8 cellular contexts compared by ENCODE assay signal in genomic region chr4:8157944-8158709, GRCh38. TPM values are rescaled to one million over a fixed set of nuclear protein-coding genes. Genes with fewer than 3 reads are reported as not detected.
DNase-seq lines count a peak whose midpoint lies in the region; ATAC-seq and TF ChIP-seq lines count a peak whose summit lies in the region.

No MANE protein-coding gene starts in this region.

- no peak for DNase-seq in activated T-cell treated with anti-CD3 and anti-CD28 coated beads, Interleukin-2, amount 50 U/mL, for 4 hours
- no peak for DNase-seq in activated T-cell treated with anti-CD3 and anti-CD28 coated beads, Interleukin-2, amount 50 U/mL, for 1 hour
- DNase-seq in astrocyte of the spinal cord (ENCODE audit: low read depth, low spot score) (no peak), lower leg skin (ENCODE audit: low spot score in 2 of 2) (no peak), upper lobe of left lung (peak in 1 of 2 donors; percentile 89)

- peaks cover 19 to 26% (median 21%) of the 10 kb centered on the region in 4 donors for H3K4me1 ChIP-seq in upper lobe of left lung

- H3K36me3 Mint-ChIP-seq in activated T-cell treated with anti-CD3 and anti-CD28 coated beads, Interleukin-2, amount 50 U/mL, for 4 hours (ENCODE audit: insufficient read depth) = no peaks in the 10 kb centered on the region

- H3K36me3 ChIP-seq in upper lobe of left lung = no peaks in the 10 kb centered on the region

- H3K4me1 Mint-ChIP-seq in activated T-cell treated with anti-CD3 and anti-CD28 coated beads, Interleukin-2, amount 50 U/mL, for 4 hours (ENCODE audit: low read depth) = peaks cover 15% of the 10 kb centered on the region

- no peak for TF ChIP-seq CTCF in astrocyte of the spinal cord (IDR thresholded peaks at IDR 0.05; ENCODE audit: low read depth, low read length)
- no peak for TF ChIP-seq CTCF in lower leg skin (IDR thresholded peaks at IDR 0.05)
- no peak for TF ChIP-seq CTCF in upper lobe of left lung (IDR thresholded peaks at IDR 0.05)

- H3K4me3 Mint-ChIP-seq in activated T-cell treated with anti-CD3 and anti-CD28 coated beads, Interleukin-2, amount 50 U/mL, for 4 hours = peak overlapping the region; percentile 70

- peak; percentile 4 to 6 for ATAC-seq in activated T-cell treated with anti-CD3 and anti-CD28 coated beads, Interleukin-2, amount 50 U/mL, for 4 hours
- ATAC-seq in upper lobe of left lung (ENCODE audit: low FRiP score in 2 of 2) = peak in 1 of 2 donors; percentile 1
- ATAC-seq in GM21528 (IDR thresholded peaks at IDR 0.05; ENCODE audit: low FRiP score, unreplicated experiment) = no peak
- ATAC-seq in GM18870 (IDR thresholded peaks at IDR 0.05; ENCODE audit: unreplicated experiment) = no peak
- ATAC-seq in HG03469 (IDR thresholded peaks at IDR 0.05; ENCODE audit: unreplicated experiment) = no peak

- TF ChIP-seq EP300 in upper lobe of left lung (IDR thresholded peaks at IDR 0.05) = no peak

- H3K27me3 ChIP-seq in upper lobe of left lung = peaks cover 0 to 11% (median 5%) of the 10 kb centered on the region in 4 donors

- H3K4me3 ChIP-seq in astrocyte of the spinal cord (ENCODE audit: low read depth, low read length) (peak overlapping the region; percentile 32), lower leg skin (ENCODE audit: low read depth, poor library complexity, severe bottlenecking) (peak overlapping the region; percentile 53), upper lobe of left lung (peak overlapping the region; percentile 73 to 90 (median 81))

- no peaks in the 10 kb centered on the region for H3K9me3 ChIP-seq in upper lobe of left lung

- intact Hi-C loops in lower leg skin (cut with DNase I; ENCODE audit: low total_unique reads) = no loop called here

- 3 to 6% methylated on average over 12 to 18 of the region's 70 CpGs for WGBS in lower leg skin, 2 donors
- WGBS in upper lobe of left lung, 2 donors = 3% methylated on average over 53 of the region's 70 CpGs; no CpG with 5 or more reads in 1 of the 2 donors

- peak overlapping the region in 3 of 4 donors; percentile 24 to 65 (median 35) for H3K27ac ChIP-seq in upper lobe of left lung

- TF ChIP-seq POLR2A in lower leg skin (IDR thresholded peaks at IDR 0.05) = no peak
- no peak for TF ChIP-seq POLR2A in upper lobe of left lung (IDR thresholded peaks at IDR 0.05)

- no peaks in the 10 kb centered on the region for H3K9me3 Mint-ChIP-seq in activated T-cell treated with anti-CD3 and anti-CD28 coated beads, Interleukin-2, amount 50 U/mL, for 4 hours

- in situ Hi-C loops in astrocyte of the spinal cord (cut with HindIII; ENCODE audit: low sequenced_read_pairs) = no loop called here

- peaks cover 6% of the 10 kb centered on the region for H3K27me3 Mint-ChIP-seq in activated T-cell treated with anti-CD3 and anti-CD28 coated beads, Interleukin-2, amount 50 U/mL, for 4 hours (ENCODE audit: low read depth)

RNA-seq across cellular contexts. Expression of gene ABLIM2, which starts 0.5 kb away (rescaled TPM):
- under 1 TPM; 0.26 to 0.54 (median 0.30) TPM for total RNA-seq in activated T-cell treated with anti-CD3 and anti-CD28 coated beads, Interleukin-2, amount 50 U/mL, for 4 hours
- total RNA-seq in lower leg skin (10 to 100 TPM; 10.6 to 31.7 (median 20.3) TPM), upper lobe of left lung (10 to 100 TPM in 2 of 6 donors, 1 to 10 TPM in 4; 3.6 to 36.9 (median 8.1) TPM)

RNA-seq across cellular contexts. Expression of gene SH3TC1, which starts 41.0 kb away (rescaled TPM):
- 1 to 10 TPM; 3.0 to 8.8 (median 4.0) TPM for total RNA-seq in activated T-cell treated with anti-CD3 and anti-CD28 coated beads, Interleukin-2, amount 50 U/mL, for 4 hours
- total RNA-seq in lower leg skin = 10 to 100 TPM; 10.1 to 15.9 (median 11.1) TPM
- 100 to 1,000 TPM in 2 of 6 donors, 10 to 100 TPM in 4; 34.1 to 193 (median 81.4) TPM for total RNA-seq in upper lobe of left lung

Comparison
In these comparisons a context has a peak if more than half of its experiments do, and no peak if none do; other contexts are left out.
1. ATAC-seq: peak in activated T-cell treated with anti-CD3 and anti-CD28 coated beads, Interleukin-2, amount 50 U/mL, for 4 hours (2 of 2); none in GM21528 (single experiment), GM18870 (single experiment) and HG03469 (single experiment).
2. Peak in every context shown above with its lines, with median percentiles within 50 percentile points of each other: H3K4me3 ChIP-seq.